Comparison of ENCODE assay signal across 1 cellular context in the genomic region with DNA sequence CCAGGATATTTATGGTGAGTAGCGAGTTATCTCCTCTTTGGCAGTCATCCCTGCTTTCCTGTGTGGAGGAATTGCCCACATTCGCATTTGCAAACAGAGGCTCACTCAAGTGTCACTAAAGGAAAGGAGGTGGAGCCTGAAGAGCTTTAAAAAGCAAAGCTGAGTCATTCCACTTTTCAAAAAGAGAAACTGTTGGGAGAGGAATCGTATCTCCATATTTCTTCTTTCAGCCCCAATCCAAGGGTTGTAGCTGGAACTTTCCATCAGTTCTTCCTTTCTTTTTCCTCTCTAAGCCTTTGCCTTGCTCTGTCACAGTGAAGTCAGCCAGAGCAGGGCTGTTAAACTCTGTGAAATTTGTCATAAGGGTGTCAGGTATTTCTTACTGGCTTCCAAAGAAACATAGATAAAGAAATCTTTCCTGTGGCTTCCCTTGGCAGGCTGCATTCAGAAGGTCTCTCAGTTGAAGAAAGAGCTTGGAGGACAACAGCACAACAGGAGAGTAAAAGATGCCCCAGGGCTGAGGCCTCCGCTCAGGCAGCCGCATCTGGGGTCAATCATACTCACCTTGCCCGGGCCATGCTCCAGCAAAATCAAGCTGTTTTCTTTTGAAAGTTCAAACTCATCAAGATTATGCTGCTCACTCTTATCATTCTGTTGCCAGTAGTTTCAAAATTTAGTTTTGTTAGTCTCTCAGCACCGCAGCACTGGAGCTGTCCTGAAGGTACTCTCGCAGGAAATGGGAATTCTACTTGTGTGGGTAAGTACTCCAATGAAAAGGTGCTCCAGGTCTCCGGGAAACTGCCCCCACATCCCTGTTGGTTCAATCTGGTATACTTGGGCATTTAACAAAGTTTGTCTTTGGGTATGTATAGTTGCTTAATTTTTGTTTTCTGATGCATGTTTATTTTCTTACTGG.
TF ChIP-seq lines count a peak whose summit lies in the region.

Gene EGF, plus strand, starts transcription at position 178 of the 916 bp plus-strand sequence. Its CDS starts 453 bp downstream, at position 631.

TF ChIP-seq in K562, 482 proteins besides CTCF, POLR2A, EP300 and RAD21:
- peak; percentile 88 for TF ChIP-seq POLR2H (tag; IDR thresholded peaks at IDR 0.05; ENCODE audit: low read depth)
- peak; percentile 28 for TF ChIP-seq BRD9 (IDR thresholded peaks at IDR 0.05; ENCODE audit: low read depth, partially characterized antibody)
- peak; percentile 96 for TF ChIP-seq FOXM1 (IDR thresholded peaks at IDR 0.05; ENCODE audit: low read depth)
- no peak; the same call in 1 of the 2 replicates for TF ChIP-seq FOXM1 (CRISPR knock-in tag; IDR thresholded peaks at IDR 0.05; ENCODE audit: low read depth)
- TF ChIP-seq PHB (CRISPR knock-in tag; IDR thresholded peaks at IDR 0.05): no peak
- TF ChIP-seq EP400 (IDR thresholded peaks at IDR 0.05): 0 out of 2 replicates have a peak, but pooled peaks have one; percentile 19
- TF ChIP-seq HDAC2 (IDR thresholded peaks at IDR 0.05): peak; percentile 22; the same call in 1 of the 2 replicates
- peak; percentile 69 for TF ChIP-seq MAFK (IDR thresholded peaks at IDR 0.05; ENCODE audit: low read length)
- 0 out of 2 replicates have a peak, but pooled peaks have one; percentile 25 for TF ChIP-seq RBFOX2 (IDR thresholded peaks at IDR 0.05; ENCODE audit: low read depth, low read length)
- no peak for TF ChIP-seq PBX2 (CRISPR knock-in tag; IDR thresholded peaks at IDR 0.05; ENCODE audit: low read depth)
- TF ChIP-seq PBX2 (tag; conservative IDR thresholded peaks at IDR 0.05; ENCODE audit: low read depth): peak; percentile 42; the same call in 1 of the 2 replicates
- TF ChIP-seq DPF2 (IDR thresholded peaks at IDR 0.05): peak; percentile 58
- TF ChIP-seq JUND (IDR thresholded peaks at IDR 0.05; ENCODE audit: borderline replicate concordance, low read depth, low read length): peak; percentile 65; the same call in 1 of the 2 replicates
- TF ChIP-seq JUND (tag; IDR thresholded peaks at IDR 0.05; ENCODE audit: borderline replicate concordance, low read depth, low read length): peak; percentile 1; the same call in 2 of the 3 replicates
- peak; percentile 55; the same call in 1 of the 2 replicates for TF ChIP-seq ATF3 (IDR thresholded peaks at IDR 0.05)
- no peak for TF ChIP-seq ATF3 (CRISPR knock-in tag; conservative IDR thresholded peaks at IDR 0.05)
- peak; percentile 92 for TF ChIP-seq NFE2 (IDR thresholded peaks at IDR 0.05; ENCODE audit: low read depth)
- peak; percentile 62; the same call in 1 of the 2 replicates for TF ChIP-seq MAFF (IDR thresholded peaks at IDR 0.05; ENCODE audit: low read length)
- peak; percentile 10; the same call in 1 of the 2 replicates for TF ChIP-seq CREB1 (IDR thresholded peaks at IDR 0.05)
- no peak for TF ChIP-seq CREB1 (CRISPR knock-in tag; IDR thresholded peaks at IDR 0.05)
- TF ChIP-seq MAFG (tag; conservative IDR thresholded peaks at IDR 0.05): peak; percentile 86
- TF ChIP-seq CAMTA2 (CRISPR knock-in tag; conservative IDR thresholded peaks at IDR 0.05): no peak
- TF ChIP-seq PHF8 (IDR thresholded peaks at IDR 0.05; ENCODE audit: borderline replicate concordance, low read length): peak; percentile 29; the same call in 1 of the 2 replicates
- peak; percentile 87 for TF ChIP-seq MYBL2 (IDR thresholded peaks at IDR 0.05; ENCODE audit: low read depth)
- TF ChIP-seq MYBL2 (CRISPR knock-in tag; IDR thresholded peaks at IDR 0.05; ENCODE audit: borderline replicate concordance): no peak
- TF ChIP-seq CTBP1 (IDR thresholded peaks at IDR 0.05; ENCODE audit: borderline replicate concordance): peak; percentile 29; the same call in 1 of the 2 replicates
- TF ChIP-seq ZNF639 (CRISPR knock-in tag; conservative IDR thresholded peaks at IDR 0.05 in 1 of 2, IDR thresholded peaks at IDR 0.05 in 1 of 2): 0 out of 4 replicates have a peak, but pooled peaks of 1 of the 2 experiments have one; percentile 47
- peak; percentile 27; the same call in 1 of the 2 replicates for TF ChIP-seq RFX1 (IDR thresholded peaks at IDR 0.05)
- peak; percentile 47; the same call in 1 of the 2 replicates for TF ChIP-seq TAF7 (tag; IDR thresholded peaks at IDR 0.05)
- TF ChIP-seq ZNF589 (CRISPR knock-in tag; IDR thresholded peaks at IDR 0.05; ENCODE audit: low read depth): no peak
- no peak for TF ChIP-seq RERE (CRISPR knock-in tag; IDR thresholded peaks at IDR 0.05; ENCODE audit: borderline replicate concordance)
- peak; percentile 83 for TF ChIP-seq C11orf30 (IDR thresholded peaks at IDR 0.05; ENCODE audit: low read depth)
- TF ChIP-seq GTF2E2 (tag; IDR thresholded peaks at IDR 0.05): peak; percentile 70; the same call in 1 of the 2 replicates
- peak; percentile 21; the same call in 1 of the 2 replicates for TF ChIP-seq ARID1B (IDR thresholded peaks at IDR 0.05)
- TF ChIP-seq ZNF561 (CRISPR knock-in tag; conservative IDR thresholded peaks at IDR 0.05): no peak
- TF ChIP-seq NCOA6 (IDR thresholded peaks at IDR 0.05): no peak
- peak; percentile 67 for TF ChIP-seq PKNOX1 (IDR thresholded peaks at IDR 0.05)
- peak; percentile 40; the same call in 1 of the 2 replicates for TF ChIP-seq CC2D1A (IDR thresholded peaks at IDR 0.05)
- TF ChIP-seq, protein P1, sequence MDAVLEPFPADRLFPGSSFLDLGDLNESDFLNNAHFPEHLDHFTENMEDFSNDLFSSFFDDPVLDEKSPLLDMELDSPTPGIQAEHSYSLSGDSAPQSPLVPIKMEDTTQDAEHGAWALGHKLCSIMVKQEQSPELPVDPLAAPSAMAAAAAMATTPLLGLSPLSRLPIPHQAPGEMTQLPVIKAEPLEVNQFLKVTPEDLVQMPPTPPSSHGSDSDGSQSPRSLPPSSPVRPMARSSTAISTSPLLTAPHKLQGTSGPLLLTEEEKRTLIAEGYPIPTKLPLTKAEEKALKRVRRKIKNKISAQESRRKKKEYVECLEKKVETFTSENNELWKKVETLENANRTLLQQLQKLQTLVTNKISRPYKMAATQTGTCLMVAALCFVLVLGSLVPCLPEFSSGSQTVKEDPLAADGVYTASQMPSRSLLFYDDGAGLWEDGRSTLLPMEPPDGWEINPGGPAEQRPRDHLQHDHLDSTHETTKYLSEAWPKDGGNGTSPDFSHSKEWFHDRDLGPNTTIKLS (IDR thresholded peaks at IDR 0.05; ENCODE audit: borderline replicate concordance, low read depth): no peak
- peak; percentile 74 for TF ChIP-seq ZNF316 (IDR thresholded peaks at IDR 0.05)
- TF ChIP-seq, protein P2, sequence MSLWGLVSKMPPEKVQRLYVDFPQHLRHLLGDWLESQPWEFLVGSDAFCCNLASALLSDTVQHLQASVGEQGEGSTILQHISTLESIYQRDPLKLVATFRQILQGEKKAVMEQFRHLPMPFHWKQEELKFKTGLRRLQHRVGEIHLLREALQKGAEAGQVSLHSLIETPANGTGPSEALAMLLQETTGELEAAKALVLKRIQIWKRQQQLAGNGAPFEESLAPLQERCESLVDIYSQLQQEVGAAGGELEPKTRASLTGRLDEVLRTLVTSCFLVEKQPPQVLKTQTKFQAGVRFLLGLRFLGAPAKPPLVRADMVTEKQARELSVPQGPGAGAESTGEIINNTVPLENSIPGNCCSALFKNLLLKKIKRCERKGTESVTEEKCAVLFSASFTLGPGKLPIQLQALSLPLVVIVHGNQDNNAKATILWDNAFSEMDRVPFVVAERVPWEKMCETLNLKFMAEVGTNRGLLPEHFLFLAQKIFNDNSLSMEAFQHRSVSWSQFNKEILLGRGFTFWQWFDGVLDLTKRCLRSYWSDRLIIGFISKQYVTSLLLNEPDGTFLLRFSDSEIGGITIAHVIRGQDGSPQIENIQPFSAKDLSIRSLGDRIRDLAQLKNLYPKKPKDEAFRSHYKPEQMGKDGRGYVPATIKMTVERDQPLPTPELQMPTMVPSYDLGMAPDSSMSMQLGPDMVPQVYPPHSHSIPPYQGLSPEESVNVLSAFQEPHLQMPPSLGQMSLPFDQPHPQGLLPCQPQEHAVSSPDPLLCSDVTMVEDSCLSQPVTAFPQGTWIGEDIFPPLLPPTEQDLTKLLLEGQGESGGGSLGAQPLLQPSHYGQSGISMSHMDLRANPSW (CRISPR knock-in tag; IDR thresholded peaks at IDR 0.05): no peak
- peak; percentile 44; the same call in 1 of the 2 replicates for TF ChIP-seq NFE2L1 (tag; IDR thresholded peaks at IDR 0.05; ENCODE audit: borderline replicate concordance, low read depth)
- peak; percentile 14; the same call in 1 of the 2 replicates for TF ChIP-seq ZFX (CRISPR knock-in tag; IDR thresholded peaks at IDR 0.05)
- TF ChIP-seq FOSL1 (tag; conservative IDR thresholded peaks at IDR 0.05): peak; percentile 73
- 0 out of 2 replicates have a peak, but pooled peaks have one; percentile 35 for TF ChIP-seq FOXJ2 (tag; IDR thresholded peaks at IDR 0.05)
- TF ChIP-seq POLR3G (IDR thresholded peaks at IDR 0.05; ENCODE audit: extremely low read depth, insufficient read length, insufficient replicate concordance): no peak
